Comparison of ENCODE assay signal across 2 cellular contexts in genomic region chr17:40035162-40035559, GRCh38.
TF ChIP-seq lines count a peak whose summit lies in the region.

No MANE protein-coding gene starts in this region.

TF ChIP-seq in H1, 55 proteins besides CTCF, POLR2A, EP300 and RAD21:
- TF ChIP-seq SIN3A (conservative IDR thresholded peaks at IDR 0.05 in 1 of 2, IDR thresholded peaks at IDR 0.05 in 1 of 2; ENCODE audit: low read depth in 1 of 2, low read length in 2 of 2) (peak in 1 of 2 experiments; percentile 90; a peak in 2 of 4 replicates), TAF1 (IDR thresholded peaks at IDR 0.05; ENCODE audit: low read depth, low read length) (0 out of 2 replicates have a peak, but pooled peaks have one; percentile 18), CREB1 (IDR thresholded peaks at IDR 0.05) (peak; percentile 68), MAX (IDR thresholded peaks at IDR 0.05) (peak; percentile 65; the same call in 1 of the 2 replicates), GTF2F1 (IDR thresholded peaks at IDR 0.05; ENCODE audit: borderline replicate concordance, low read depth, low read length) (0 out of 2 replicates have a peak, but pooled peaks have one; percentile 26), TEAD4 (IDR thresholded peaks at IDR 0.05; ENCODE audit: low read depth, low read length) (peak; percentile 86), BRCA1 (IDR thresholded peaks at IDR 0.05; ENCODE audit: low read depth, low read length) (no peak), GABPA (IDR thresholded peaks at IDR 0.05; ENCODE audit: borderline replicate concordance, insufficient read depth, low read length) (peak; percentile 67; the same call in 1 of the 2 replicates), JUN (IDR thresholded peaks at IDR 0.05; ENCODE audit: low read depth, low read length) (no peak)

TF ChIP-seq in GM12891, 5 proteins besides CTCF, POLR2A, EP300 and RAD21:
- TF ChIP-seq TAF1 (IDR thresholded peaks at IDR 0.05; ENCODE audit: low read depth, low read length) (no peak), SPI1 (IDR thresholded peaks at IDR 0.05; ENCODE audit: low read depth, low read length) (no peak), PAX5 (IDR thresholded peaks at IDR 0.05; ENCODE audit: insufficient read depth, low read length, severe bottlenecking) (no peak), POLR2AphosphoS5 (IDR thresholded peaks at IDR 0.05; ENCODE audit: low read depth, low read length) (no peak), POU2F2 (IDR thresholded peaks at IDR 0.05; ENCODE audit: low read depth, low read length) (no peak)
